In the genomic region with DNA sequence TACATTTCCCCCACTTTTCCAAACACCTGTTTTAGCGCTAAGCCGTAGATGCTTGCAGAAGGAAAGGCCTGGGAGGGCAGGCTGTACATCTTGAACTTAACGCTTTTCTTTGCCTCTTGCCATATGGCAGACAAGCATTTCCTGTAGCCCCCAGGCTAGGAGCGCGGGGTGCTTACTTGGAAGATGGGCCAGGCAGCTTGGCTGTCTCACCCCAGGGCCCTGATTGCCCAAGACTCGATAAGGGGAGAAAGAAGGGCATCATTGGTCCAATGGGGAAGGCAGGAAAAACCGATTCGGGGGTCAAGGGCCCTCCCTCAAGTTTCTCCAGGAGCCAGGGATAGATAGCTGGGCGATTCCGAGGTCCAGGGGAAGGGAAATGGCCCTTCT, we compare ENCODE assay signal across 9 cellular contexts. TPM values are rescaled to one million over a fixed set of nuclear protein-coding genes. Genes with fewer than 3 reads are reported as not detected.
DNase-seq lines count a peak whose midpoint lies in the region; ATAC-seq and TF ChIP-seq lines count a peak whose summit lies in the region.
"Had no signal": no experiment of that assay in that cellular context is flagged by ENCODE, and none has a peak within 500 bp of the region (broad histone marks: within the 10 kb centered on the region; RNA-seq: fewer than 3 reads in every experiment).

No MANE protein-coding gene starts in this region.

- CTCF ChIA-PET in Caco-2 (lab: Charles Lee) = interaction anchor here (1.6 kb wide), 1 partner anchor 887 kb away, joined by 4 read pairs; no protein-coding TSS in a partner anchor

- H3K4me3 Mint-ChIP-seq in Caco-2 (ENCODE audit: unreplicated experiment) = peak overlapping the region; percentile 74

- TF ChIP-seq EP300 in ovary (IDR thresholded peaks at IDR 0.05) = no peak

- peak overlapping the region; percentile 48 for H3K27ac Mint-ChIP-seq in Caco-2 (ENCODE audit: unreplicated experiment)

- no peaks in the 10 kb centered on the region for H3K27me3 Mint-ChIP-seq in Caco-2 (ENCODE audit: insufficient read depth, unreplicated experiment)

- DNase-seq in Caco-2 = peak in 1 of 2 experiments; percentile 36
- peak in 1 of 2 donors; percentile 45 for DNase-seq in breast epithelium (ENCODE audit: low spot score in 2 of 2)
- DNase-seq in ovary = peak in 3 of 5 donors; percentile 17 to 28 (median 17)
- DNase-seq in GDM1 (lab: John Stamatoyannopoulos, UW) = no peak
- no peak for DNase-seq in HuH-7 (ENCODE audit: low spot score)
- no peak for DNase-seq in anterior cingulate cortex (lab: John Stamatoyannopoulos, UW)
- DNase-seq: NCI-H2107 had no signal

- peaks cover 11% of the 10 kb centered on the region for H3K4me1 Mint-ChIP-seq in Caco-2 (ENCODE audit: low read depth, unreplicated experiment)

- intact Hi-C loops in Caco-2 (cut with micrococcal nuclease; ENCODE audit: unreplicated experiment) (no loop called here), breast epithelium (cut with DNase I; ENCODE audit: low total_unique reads) (loop anchor here (10.0 kb wide), 1 partner anchor 1318 kb away; no protein-coding TSS in a partner anchor), ovary (cut with DNase I) (no loop called here)

- POLR2A ChIA-PET in Caco-2 (lab: Charles Lee) = no interaction called here

- no peaks in the 10 kb centered on the region for H3K9me3 Mint-ChIP-seq in Caco-2 (ENCODE audit: unreplicated experiment)

- no peak overlapping the region for H3K27ac ChIP-seq in HUES6 (ENCODE audit: low read depth, low read length)
- H3K27ac ChIP-seq in breast epithelium = peak overlapping the region; percentile 82 to 91
- no peak overlapping the region for H3K27ac ChIP-seq in ovary

- H3K9me3 ChIP-seq in Caco-2 = no peaks in the 10 kb centered on the region
- no peaks in the 10 kb centered on the region for H3K9me3 ChIP-seq in HUES6 (ENCODE audit: control insufficient read depth, insufficient read depth, low read depth, low read length)
- no peaks in the 10 kb centered on the region for H3K9me3 ChIP-seq in breast epithelium
- H3K9me3 ChIP-seq in ovary = no peaks in the 10 kb centered on the region

- H3K4me1 ChIP-seq in Caco-2 (peaks cover 12% of the 10 kb centered on the region), HUES6 (ENCODE audit: control insufficient read depth, insufficient read depth, low read length) (peaks cover 11% of the 10 kb centered on the region), breast epithelium (no peaks in the 10 kb centered on the region), ovary (ENCODE audit: insufficient read depth) (peaks cover 14% of the 10 kb centered on the region)

- H3K9ac ChIP-seq in HUES6 (ENCODE audit: low read length) = peak overlapping the region; percentile 93

- no TSS peak for BruUV-seq in Caco-2 (replicated peaks; lab: Mats Ljungman, UMichigan)

- H3K36me3 ChIP-seq in Caco-2 (ENCODE audit: control insufficient read depth, insufficient read depth, low read length) = no peaks in the 10 kb centered on the region
- H3K36me3 ChIP-seq in HUES6 (ENCODE audit: control insufficient read depth, insufficient read depth, low read length) = no peaks in the 10 kb centered on the region
- no peaks in the 10 kb centered on the region for H3K36me3 ChIP-seq in breast epithelium
- H3K36me3 ChIP-seq in ovary = no peaks in the 10 kb centered on the region

- WGBS in ovary, 3 donors = 19 to 26% (median 22%) methylated on average over 10 of the region's 10 CpGs

- TF ChIP-seq CTCF in Caco-2 (IDR thresholded peaks at IDR 0.05; ENCODE audit: insufficient read depth in 1 of 2, low read depth in 1 of 2, low read length in 1 of 2, severe bottlenecking in 1 of 2, unreplicated experiment in 1 of 2) (no peak), breast epithelium (IDR thresholded peaks at IDR 0.05) (no peak), ovary (IDR thresholded peaks at IDR 0.05) (no peak)

- H3K36me3 Mint-ChIP-seq in Caco-2 (ENCODE audit: insufficient read depth, unreplicated experiment) = peaks cover 16% of the 10 kb centered on the region

- TF ChIP-seq POLR2A in breast epithelium (IDR thresholded peaks at IDR 0.05) (no peak), ovary (IDR thresholded peaks at IDR 0.05) (no peak)

- no peak for ATAC-seq in HG03469 (IDR thresholded peaks at IDR 0.05; ENCODE audit: unreplicated experiment)

- peak overlapping the region; percentile 64; the same call in 1 of the 2 replicates for H3K4me3 ChIP-seq in Caco-2 (ENCODE audit: low read depth, low read length)
- H3K4me3 ChIP-seq in HUES6 (ENCODE audit: low read depth, low read length) = peak overlapping the region; percentile 48; the same call in 1 of the 2 replicates
- peak overlapping the region; percentile 62 to 91 (median 76) for H3K4me3 ChIP-seq in breast epithelium
- H3K4me3 ChIP-seq in ovary = peak overlapping the region; percentile 53

- H3K27me3 ChIP-seq in Caco-2 (replicated peaks; ENCODE audit: control insufficient read depth, insufficient read depth, low read length) (peaks cover 2% of the 10 kb centered on the region), HUES6 (ENCODE audit: control insufficient read depth, insufficient read depth, low read length) (peaks cover 100% of the 10 kb centered on the region), breast epithelium (peaks cover 3 to 75% of the 10 kb centered on the region in 2 donors), ovary (peaks cover 21% of the 10 kb centered on the region)

RNA-seq across cellular contexts. Expression of a gene that starts 1.7 kb away (rescaled TPM):
- 7.8 and 9.5 TPM in 2 replicates for total RNA-seq in Caco-2 (2022)
- 10 to 100 TPM in 1 of 3 donors, 1 to 10 TPM in 2; 2.3 to 21.1 (median 5.2) TPM for total RNA-seq in breast epithelium
- total RNA-seq in ovary = 1 to 10 TPM in 3 of 7 donors, under 1 TPM in 3, not detected in 1; 0.25 to 2.0 (median 0.91) TPM
- 1 to 10 TPM in 1 of 2 donors, under 1 TPM in 1; 0.34 to 2.8 TPM for polyA plus RNA-seq in ovary

RNA-seq across cellular contexts. Expression of a gene that starts 7.0 kb away (rescaled TPM):
- 14.4 and 16.7 TPM in 2 replicates for total RNA-seq in Caco-2 (2022)
- 10 to 100 TPM in 1 of 3 donors, 1 to 10 TPM in 2; 7.5 to 18.4 (median 9.0) TPM for total RNA-seq in breast epithelium
- total RNA-seq in ovary = 1 to 10 TPM in 1 of 7 donors, under 1 TPM in 5, not detected in 1; 0.12 to 1.0 (median 0.57) TPM
- polyA plus RNA-seq in ovary = 1 to 10 TPM in 1 of 2 donors, under 1 TPM in 1; 0.22 to 2.5 TPM

RNA-seq across cellular contexts. Expression of a gene that starts 12.7 kb away (rescaled TPM):
- total RNA-seq in Caco-2 (2022) (0.53 and 0.73 TPM in 2 replicates), breast epithelium (1 to 10 TPM in 1 of 3 donors, not detected in 2; 1.9 TPM), ovary (1 to 10 TPM in 3 of 7 donors, under 1 TPM in 1, not detected in 3; 0.23 to 2.0 (median 1.5) TPM)
- polyA plus RNA-seq in ovary = under 1 TPM; 0.11 to 0.65 TPM

RNA-seq across cellular contexts. Expression of a gene that starts 15.9 kb away (rescaled TPM):
- total RNA-seq in Caco-2 (2022) (19.7 and 19.9 TPM in 2 replicates), breast epithelium (1 to 10 TPM; 4.6 to 8.8 (median 6.2) TPM), ovary (1 to 10 TPM in 3 of 7 donors, under 1 TPM in 4; 0.23 to 4.5 (median 0.75) TPM)
- polyA plus RNA-seq in ovary = 1 to 10 TPM in 1 of 2 donors, under 1 TPM in 1; 0.53 to 4.1 TPM

RNA-seq across cellular contexts. Expression of a gene that starts 20.0 kb away (rescaled TPM):
- 19.9 and 22.6 TPM in 2 replicates for total RNA-seq in Caco-2 (2022)
- total RNA-seq in breast epithelium = 1 to 10 TPM; 4.5 to 6.4 (median 4.6) TPM
- 10 to 100 TPM in 2 of 7 donors, 1 to 10 TPM in 3, under 1 TPM in 2; 0.36 to 50.9 (median 1.3) TPM for total RNA-seq in ovary
- polyA plus RNA-seq in ovary = 1 to 10 TPM; 2.3 to 3.4 TPM

Comparison
In these comparisons a context has a peak if more than half of its experiments do, and no peak if none do; other contexts are left out.
1. DNase-seq: peak in ovary (3 of 5); none in GDM1 (single experiment), HuH-7 (single experiment) and anterior cingulate cortex (0 of 58).
2. H3K27ac ChIP-seq: peak in breast epithelium (2 of 2); none in HUES6 (single experiment) and ovary (0 of 2).
3. Peak in every context shown above with its lines, with median percentiles within 50 percentile points of each other: H3K4me3 ChIP-seq.